ENCODE assay signal across 8 cellular contexts in genomic region chr9:85716031-85716877, GRCh38. TPM values are rescaled to one million over a fixed set of nuclear protein-coding genes. Genes with fewer than 3 reads are reported as not detected.
DNase-seq lines count a peak whose midpoint lies in the region; ATAC-seq and TF ChIP-seq lines count a peak whose summit lies in the region.

No MANE protein-coding gene starts in this region.

- POLR2A ChIA-PET in MCF 10A (lab: Yijun Ruan, JAX), result no interaction called here

- H3K4me1 ChIP-seq in breast epithelium, result no peaks in the 10 kb centered on the region
- peaks cover 4% of the 10 kb centered on the region for H3K4me1 ChIP-seq in osteoblast (ENCODE audit: insufficient read depth, low read length)

- H3K79me2 ChIP-seq in osteoblast (ENCODE audit: insufficient read depth, low read length), result no peaks in the 10 kb centered on the region

- no TSS peak for BruUV-seq in MCF 10A (replicated peaks; lab: Mats Ljungman, UMichigan)

- CTCF ChIA-PET in MCF 10A (lab: Yijun Ruan, JAX), result interaction anchor here (0.7 kb wide), 1 partner anchor 149 kb away, joined by 3 read pairs; no protein-coding TSS in a partner anchor

- ATAC-seq in HG02852 (IDR thresholded peaks at IDR 0.05; ENCODE audit: unreplicated experiment), result peak; percentile 57

- intact Hi-C loops in MCF 10A (cut with micrococcal nuclease), result no loop called here
- intact Hi-C loops in breast epithelium (cut with DNase I; ENCODE audit: low total_unique reads), result loop anchor here (10.0 kb wide), 1 partner anchor 429 kb away; no protein-coding TSS in a partner anchor

- no peak overlapping the region for H3K4me3 Mint-ChIP-seq in MCF 10A (ENCODE audit: unreplicated experiment)

- H3K9me3 ChIP-seq in breast epithelium (no peaks in the 10 kb centered on the region), osteoblast (ENCODE audit: low read depth, low read length) (no peaks in the 10 kb centered on the region)

- H3K4me3 ChIP-seq in breast epithelium (no peak overlapping the region), osteoblast (ENCODE audit: insufficient read depth, low read length) (no peak overlapping the region)

- H3K36me3 Mint-ChIP-seq in MCF 10A (ENCODE audit: insufficient read depth, unreplicated experiment), result no peaks in the 10 kb centered on the region

- no peak overlapping the region for H3K4me2 ChIP-seq in osteoblast (ENCODE audit: insufficient read depth, low read length)

- H4K20me1 ChIP-seq in osteoblast (ENCODE audit: insufficient read depth, low read length), result no peaks in the 10 kb centered on the region

- H3K36me3 ChIP-seq in breast epithelium (no peaks in the 10 kb centered on the region), osteoblast (ENCODE audit: insufficient read depth, low read length) (no peaks in the 10 kb centered on the region)

- H3K27me3 ChIP-seq in breast epithelium (no peaks in the 10 kb centered on the region), osteoblast (ENCODE audit: insufficient read depth, low read length) (no peaks in the 10 kb centered on the region)

- peaks cover 7% of the 10 kb centered on the region for H3K4me1 Mint-ChIP-seq in MCF 10A (ENCODE audit: insufficient read depth, unreplicated experiment)

- no peak overlapping the region for H3K27ac Mint-ChIP-seq in MCF 10A (ENCODE audit: low read depth, unreplicated experiment)

- peaks cover 8% of the 10 kb centered on the region for H3K9me3 Mint-ChIP-seq in MCF 10A (ENCODE audit: unreplicated experiment)

- H3K27me3 Mint-ChIP-seq in MCF 10A (ENCODE audit: insufficient read depth, unreplicated experiment), result no peaks in the 10 kb centered on the region

- H2AFZ ChIP-seq in osteoblast (ENCODE audit: low read length), result no peak overlapping the region

- H3K27ac ChIP-seq in breast epithelium, result no peak overlapping the region
- no peak overlapping the region for H3K27ac ChIP-seq in osteoblast (ENCODE audit: low read depth, low read length)

- TF ChIP-seq CTCF in MCF 10A (IDR thresholded peaks at IDR 0.05; ENCODE audit: unreplicated experiment) (no peak), breast epithelium (IDR thresholded peaks at IDR 0.05) (no peak), osteoblast (IDR thresholded peaks at IDR 0.05; ENCODE audit: extremely low read depth, low read depth, low read length) (peak; percentile 14)

- no peak for TF ChIP-seq POLR2A in breast epithelium (IDR thresholded peaks at IDR 0.05)

- DNase-seq in MCF 10A (ENCODE audit: unreplicated experiment) (peak; percentile 11), breast epithelium (ENCODE audit: low spot score in 2 of 2) (no peak), RKO (ENCODE audit: low spot score) (peak; percentile 32), osteoblast (ENCODE audit: insufficient read length, low spot score, missing footprints) (no peak), H4 (ENCODE audit: low spot score) (no peak), kidney tubule cell (ENCODE audit: low spot score) (no peak), NCI-H2107 (lab: John Stamatoyannopoulos, UW) (no peak)

RNA-seq across cellular contexts. Expression of gene AGTPBP1, which starts 25.5 kb away (rescaled TPM):
- total RNA-seq in MCF 10A (2022) (27.2 and 30.8 TPM in 2 replicates), breast epithelium (10 to 100 TPM; 20.0 to 25.0 (median 21.8) TPM), osteoblast (14.4 and 17.0 TPM in 2 replicates)
- 3.9 and 6.1 TPM in 2 replicates for total RNA-seq in H4 (2014; rRNA removed; shearing (Covaris generic))

Comparison
In these comparisons a context has a peak if more than half of its experiments do, and no peak if none do; other contexts are left out.
1. DNase-seq: peak in MCF 10A (single experiment) and RKO (single experiment); none in breast epithelium (0 of 2), osteoblast (single experiment), H4 (single experiment), kidney tubule cell (single experiment) and NCI-H2107 (single experiment).